ENCODE assay signal across 12 cellular contexts in genomic region chr5:116738948-116739339, GRCh38.
"Had no signal": no experiment of that assay in that cellular context is flagged by ENCODE, and none has a peak within 500 bp of the region (broad histone marks: within the 10 kb centered on the region; RNA-seq: fewer than 3 reads in every experiment).

No MANE protein-coding gene starts in this region.

- H3K4me1 ChIP-seq: parathyroid adenoma had no signal

- H3K27me3 Mint-ChIP-seq: dendritic cell treated with granulocyte-macrophage colony-stimulating factor and Interleukin-4, amounts not matched to agents 40 ng/mL and 50 ng/mL, for 4 days had no signal

- H3K27ac ChIP-seq: parathyroid adenoma had no signal

- H3K27me3 ChIP-seq: tibial nerve had no signal

- H3K79me2 ChIP-seq: parathyroid adenoma had no signal

- DNase-seq: activated CD4-positive, alpha-beta memory T cell treated with anti-CD3 and anti-CD28 coated beads for 36 hours; activated CD4-positive, alpha-beta T cell treated with anti-CD3 and anti-CD28 coated beads for 1 hour; activated T-cell treated with anti-CD3 and anti-CD28 coated beads, Interleukin-2, amount 50 U/mL, for 72 hours; effector memory CD8-positive, alpha-beta T cell; erythroblast; foreskin fibroblast had no signal

- ATAC-seq: activated T-cell treated with anti-CD3 and anti-CD28 coated beads, Interleukin-2, amount 50 U/mL, for 72 hours; effector memory CD8-positive, alpha-beta T cell; left lobe of liver had no signal

- H3K36me3 Mint-ChIP-seq: activated CD4-positive, alpha-beta memory T cell treated with anti-CD3 and anti-CD28 coated beads for 36 hours; stimulated activated memory B cell treated with anti-CD40 and anti-IgM and Interleukin-4, amounts not matched to agents 10 μg/mL and 1 μg/mL and 100 μg/mL, for 72 hours had no signal

- H3K4me3 Mint-ChIP-seq: activated CD4-positive, alpha-beta memory T cell treated with anti-CD3 and anti-CD28 coated beads for 36 hours; activated T-cell treated with anti-CD3 and anti-CD28 coated beads, Interleukin-2, amount 50 U/mL, for 72 hours; dendritic cell treated with granulocyte-macrophage colony-stimulating factor and Interleukin-4, amounts not matched to agents 40 ng/mL and 50 ng/mL, for 4 days; effector memory CD8-positive, alpha-beta T cell; neural crest cell; stimulated activated memory B cell treated with anti-CD40 and anti-IgM and Interleukin-4, amounts not matched to agents 10 μg/mL and 1 μg/mL and 100 μg/mL, for 72 hours had no signal

- H3K9ac ChIP-seq: parathyroid adenoma had no signal

- H3K36me3 ChIP-seq: tibial nerve had no signal

- H3K27ac Mint-ChIP-seq: activated CD4-positive, alpha-beta memory T cell treated with anti-CD3 and anti-CD28 coated beads for 36 hours; activated T-cell treated with anti-CD3 and anti-CD28 coated beads, Interleukin-2, amount 50 U/mL, for 72 hours; dendritic cell treated with granulocyte-macrophage colony-stimulating factor and Interleukin-4, amounts not matched to agents 40 ng/mL and 50 ng/mL, for 4 days; effector memory CD8-positive, alpha-beta T cell; stimulated activated memory B cell treated with anti-CD40 and anti-IgM and Interleukin-4, amounts not matched to agents 10 μg/mL and 1 μg/mL and 100 μg/mL, for 72 hours had no signal

- H3K4me1 Mint-ChIP-seq: stimulated activated memory B cell treated with anti-CD40 and anti-IgM and Interleukin-4, amounts not matched to agents 10 μg/mL and 1 μg/mL and 100 μg/mL, for 72 hours had no signal

- H2AFZ ChIP-seq: parathyroid adenoma had no signal
